Comparison of ENCODE assay signal across 8 cellular contexts in genomic region chr17:79970576-79971068, GRCh38.
A peak's percentile ranks its signal among the peaks of the same experiment; 100 is the strongest.
DNase-seq lines count a peak whose midpoint lies in the region; ATAC-seq and TF ChIP-seq lines count a peak whose summit lies in the region.

No MANE protein-coding gene starts in this region.

- H2BK5ac ChIP-seq in IMR-90 (ENCODE audit: low read depth, low read length, poor library complexity, severe bottlenecking) (no peak overlapping the region), neuronal stem cell (ENCODE audit: low read length) (no peak overlapping the region)

- H3K56ac ChIP-seq in IMR-90 (ENCODE audit: extremely low read depth, insufficient read depth, low read length), result no peak overlapping the region

- dilution Hi-C loops in IMR-90 (cut with HindIII; ENCODE audit: low sequenced_read_pairs, unreplicated experiment), result no loop called here

- no peak overlapping the region for H2BK20ac ChIP-seq in IMR-90 (ENCODE audit: low read depth, low read length)

- H3K4me3 ChIP-seq in IMR-90 (ENCODE audit: insufficient read depth, low read depth, low read length) (no peak overlapping the region), epithelial cell of esophagus (ENCODE audit: low read length) (no peak overlapping the region), neuronal stem cell (ENCODE audit: low read length in 2 of 2) (no peak overlapping the region)

- H3K14ac ChIP-seq in IMR-90 (replicated peaks; ENCODE audit: low read depth, low read length) (no peak overlapping the region), neuronal stem cell (ENCODE audit: low read length) (no peak overlapping the region)

- peaks cover 2 to 11% of the 10 kb centered on the region in 2 experiments; a peak in 3 of 4 replicates for H3K79me1 ChIP-seq in IMR-90 (ENCODE audit: low read depth in 1 of 2, low read length in 2 of 2)
- peaks cover 5% of the 10 kb centered on the region for H3K79me1 ChIP-seq in neuronal stem cell (ENCODE audit: low read depth, low read length)

- H4K91ac ChIP-seq in IMR-90 (ENCODE audit: insufficient read depth, low read depth, low read length) (no peak overlapping the region), neuronal stem cell (ENCODE audit: low read depth, low read length, poor library complexity) (no peak overlapping the region)

- H4K8ac ChIP-seq in IMR-90 (ENCODE audit: low read depth in 2 of 2, low read length in 2 of 2) (no peak overlapping the region), neuronal stem cell (ENCODE audit: low read depth, low read length) (no peak overlapping the region)

- DNase-seq in DMS53 (lab: John Stamatoyannopoulos, UW), result peak; percentile 65
- peak; percentile 10 for DNase-seq in IMR-90
- DNase-seq in T follicular helper cell (ENCODE audit: low read depth), result peak; percentile 13
- DNase-seq in epithelial cell of esophagus (ENCODE audit: low read depth), result peak; percentile 48
- no peak for DNase-seq in neuronal stem cell (ENCODE audit: low spot score)

- H3K27ac ChIP-seq in IMR-90 (ENCODE audit: insufficient read depth, low read length), result no peak overlapping the region
- H3K27ac ChIP-seq in neuronal stem cell (replicated peaks; ENCODE audit: low read length), result no peak overlapping the region

- H4K20me1 ChIP-seq in IMR-90 (ENCODE audit: insufficient read depth, low read length), result no peaks in the 10 kb centered on the region; the same call in 1 of the 2 replicates

- H3K36me3 ChIP-seq in IMR-90 (ENCODE audit: control insufficient read depth, insufficient read depth, low read length) (peaks cover 6% of the 10 kb centered on the region; the same call in 1 of the 2 replicates), neuronal stem cell (replicated peaks in 1 of 2; ENCODE audit: control insufficient read depth in 2 of 2, insufficient read depth in 2 of 2, low read length in 2 of 2) (peaks cover 3 to 32% of the 10 kb centered on the region in 2 donors)

- in situ Hi-C loops in IMR-90 (cut with MboI; ENCODE audit: low sequenced_read_pairs), result no loop called here

- H2AFZ ChIP-seq in IMR-90 (replicated peaks; ENCODE audit: low read length, poor library complexity) (no peak overlapping the region), neuronal stem cell (ENCODE audit: low read length) (no peak overlapping the region)

- no peak overlapping the region for H3K9ac ChIP-seq in IMR-90 (ENCODE audit: low read depth, low read length)
- no peak overlapping the region for H3K9ac ChIP-seq in neuronal stem cell (ENCODE audit: low read depth, low read length, poor library complexity)

- H2AK9ac ChIP-seq in IMR-90 (replicated peaks; ENCODE audit: low read depth, low read length, poor library complexity), result no peak overlapping the region

- no CpG with 5 or more reads among the region's 10 CpGs for WGBS in IMR-90 (ENCODE audit: extremely low coverage in 2 of 2, insufficient read length in 1 of 2), 2 experiments
- WGBS in neuronal stem cell (ENCODE audit: extremely low coverage in 2 of 2, insufficient read length in 2 of 2, insufficient replicate concordance in 1 of 2), 2 donors, result no CpG with 5 or more reads among the region's 10 CpGs

- peaks cover 3% of the 10 kb centered on the region; the same call in 1 of the 2 replicates for H3K9me1 ChIP-seq in IMR-90 (ENCODE audit: insufficient read depth, low read length)

- H2BK12ac ChIP-seq in neuronal stem cell (ENCODE audit: low read length), result no peak overlapping the region

- H3K9me3 ChIP-seq in IMR-90 (ENCODE audit: control insufficient read depth, insufficient read depth, low read length) (no peaks in the 10 kb centered on the region), neuronal stem cell (replicated peaks in 1 of 2; ENCODE audit: control insufficient read depth in 2 of 2, insufficient read depth in 1 of 2, low read depth in 1 of 2, low read length in 2 of 2) (no peaks in the 10 kb centered on the region)

- H3K4ac ChIP-seq in IMR-90 (ENCODE audit: low read depth, low read length) (no peak overlapping the region), neuronal stem cell (ENCODE audit: low read length) (no peak overlapping the region)

- CTCF ChIA-PET in IMR-90 (lab: Yijun Ruan, JAX), result interaction anchor here (0.7 to 1.0 kb wide), 3 partner anchors 10 to 33 kb away, joined by 3 read pairs; no protein-coding TSS in a partner anchor

- no peak for TF ChIP-seq POLR2A in IMR-90 (IDR thresholded peaks at IDR 0.05; ENCODE audit: low read depth, low read length)

- TF ChIP-seq CTCF in IMR-90 (conservative IDR thresholded peaks at IDR 0.05; ENCODE audit: low read depth, low read length) (peak; percentile 34), epithelial cell of esophagus (IDR thresholded peaks at IDR 0.05; ENCODE audit: insufficient read depth, low read depth, low read length, missing control alignments) (no peak)

- no peaks in the 10 kb centered on the region for H3K4me1 ChIP-seq in IMR-90 (ENCODE audit: control insufficient read depth, insufficient read depth, low read length)
- peaks cover 0 to 10% of the 10 kb centered on the region in 2 donors for H3K4me1 ChIP-seq in neuronal stem cell (ENCODE audit: control insufficient read depth in 2 of 2, insufficient read depth in 1 of 2, low read depth in 1 of 2, low read length in 2 of 2)

- peak; percentile 40 for TF ChIP-seq RAD21 in IMR-90 (IDR thresholded peaks at IDR 0.05; ENCODE audit: low read length)

- H3K27me3 ChIP-seq in IMR-90 (ENCODE audit: control insufficient read depth, insufficient read depth, low read length) (no peaks in the 10 kb centered on the region), neuronal stem cell (ENCODE audit: control insufficient read depth in 3 of 3, insufficient read depth in 3 of 3, low read depth in 1 of 3, low read length in 3 of 3) (no peaks in the 10 kb centered on the region)

- ATAC-seq in IMR-90 (ENCODE audit: low read depth) (no peak), HG02870 (IDR thresholded peaks at IDR 0.05; ENCODE audit: unreplicated experiment) (no peak), esophagus mucosa (no peak), GM19351 (IDR thresholded peaks at IDR 0.05; ENCODE audit: unreplicated experiment) (no peak)

- H2BK15ac ChIP-seq in IMR-90 (ENCODE audit: low read depth, low read length) (no peak overlapping the region), neuronal stem cell (ENCODE audit: low read length) (no peak overlapping the region)

- intact Hi-C loops in IMR-90 (cut with micrococcal nuclease), result no loop called here

- no peak overlapping the region for H3K4me2 ChIP-seq in IMR-90 (ENCODE audit: low read depth, low read length)
- no peak overlapping the region for H3K4me2 ChIP-seq in neuronal stem cell (ENCODE audit: insufficient read depth, low read length, poor library complexity, severe bottlenecking)

- no peak overlapping the region for H3K18ac ChIP-seq in IMR-90 (ENCODE audit: low read depth, low read length)
- peak overlapping the region; percentile 15 for H3K18ac ChIP-seq in neuronal stem cell (ENCODE audit: low read length)

- no TSS peak for BruUV-seq in IMR-90 (replicated peaks; lab: Mats Ljungman, UMichigan)

- H2BK120ac ChIP-seq in IMR-90 (ENCODE audit: low read depth, low read length), result no peak overlapping the region
- H2BK120ac ChIP-seq in neuronal stem cell (ENCODE audit: low read depth, low read length), result no peak overlapping the region

- no peak overlapping the region for H3K23ac ChIP-seq in IMR-90 (ENCODE audit: low read depth, low read length)
- H3K23ac ChIP-seq in neuronal stem cell (ENCODE audit: low read depth, low read length, poor library complexity), result no peak overlapping the region

- POLR2A ChIA-PET in IMR-90 (lab: Charles Lee; ENCODE audit: unreplicated experiment), result no interaction called here

- H2AK5ac ChIP-seq in IMR-90 (ENCODE audit: low read depth, low read length) (no peak overlapping the region), neuronal stem cell (ENCODE audit: low read depth, low read length) (no peak overlapping the region)

- H4K5ac ChIP-seq in IMR-90 (ENCODE audit: low read depth, low read length), result no peak overlapping the region

TF ChIP-seq in IMR-90, 13 proteins besides CTCF, POLR2A, EP300 and RAD21:
- TF ChIP-seq MAFK (IDR thresholded peaks at IDR 0.05; ENCODE audit: low read depth, low read length) (no peak), SMC3 (IDR thresholded peaks at IDR 0.05; ENCODE audit: low read depth, low read length) (0 out of 2 replicates have a peak, but pooled peaks have one; percentile 39), NFE2L2 (IDR thresholded peaks at IDR 0.05; ENCODE audit: low read depth, low read length) (no peak), BHLHE40 (IDR thresholded peaks at IDR 0.05; ENCODE audit: low read depth, low read length) (no peak), RCOR1 (IDR thresholded peaks at IDR 0.05; ENCODE audit: insufficient replicate concordance, low read length) (no peak)
